Comparison of ENCODE assay signal across 1 cellular context in the genomic region with DNA sequence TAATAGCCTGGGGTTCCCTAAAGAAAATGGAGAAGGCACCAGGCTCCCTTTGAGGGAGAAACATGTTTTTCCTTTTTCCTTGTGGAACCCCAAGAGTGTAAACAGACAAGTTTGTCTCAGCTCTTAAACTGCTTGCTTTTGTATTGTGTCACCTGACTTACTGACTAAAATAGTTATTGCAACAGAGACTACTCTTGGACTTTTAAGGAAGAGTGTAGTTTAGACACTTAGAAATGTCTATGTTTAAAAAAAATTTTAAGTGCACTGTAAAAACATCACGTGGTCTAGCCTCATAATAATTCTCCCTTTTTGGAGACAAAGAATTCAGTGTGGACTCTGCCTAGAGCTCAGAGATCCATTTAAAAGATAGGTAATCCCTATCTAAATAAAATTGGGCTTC.
TF ChIP-seq lines count a peak whose summit lies in the region.

No MANE protein-coding gene starts in this region.

TF ChIP-seq in WTC11, 78 proteins besides CTCF, POLR2A, EP300 and RAD21 (continued from another document):
- TF ChIP-seq, protein P1, sequence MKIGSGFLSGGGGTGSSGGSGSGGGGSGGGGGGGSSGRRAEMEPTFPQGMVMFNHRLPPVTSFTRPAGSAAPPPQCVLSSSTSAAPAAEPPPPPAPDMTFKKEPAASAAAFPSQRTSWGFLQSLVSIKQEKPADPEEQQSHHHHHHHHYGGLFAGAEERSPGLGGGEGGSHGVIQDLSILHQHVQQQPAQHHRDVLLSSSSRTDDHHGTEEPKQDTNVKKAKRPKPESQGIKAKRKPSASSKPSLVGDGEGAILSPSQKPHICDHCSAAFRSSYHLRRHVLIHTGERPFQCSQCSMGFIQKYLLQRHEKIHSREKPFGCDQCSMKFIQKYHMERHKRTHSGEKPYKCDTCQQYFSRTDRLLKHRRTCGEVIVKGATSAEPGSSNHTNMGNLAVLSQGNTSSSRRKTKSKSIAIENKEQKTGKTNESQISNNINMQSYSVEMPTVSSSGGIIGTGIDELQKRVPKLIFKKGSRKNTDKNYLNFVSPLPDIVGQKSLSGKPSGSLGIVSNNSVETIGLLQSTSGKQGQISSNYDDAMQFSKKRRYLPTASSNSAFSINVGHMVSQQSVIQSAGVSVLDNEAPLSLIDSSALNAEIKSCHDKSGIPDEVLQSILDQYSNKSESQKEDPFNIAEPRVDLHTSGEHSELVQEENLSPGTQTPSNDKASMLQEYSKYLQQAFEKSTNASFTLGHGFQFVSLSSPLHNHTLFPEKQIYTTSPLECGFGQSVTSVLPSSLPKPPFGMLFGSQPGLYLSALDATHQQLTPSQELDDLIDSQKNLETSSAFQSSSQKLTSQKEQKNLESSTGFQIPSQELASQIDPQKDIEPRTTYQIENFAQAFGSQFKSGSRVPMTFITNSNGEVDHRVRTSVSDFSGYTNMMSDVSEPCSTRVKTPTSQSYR (CRISPR knock-in tag; IDR thresholded peaks at IDR 0.05), result no peak
- TF ChIP-seq SMAD4 (CRISPR knock-in tag; IDR thresholded peaks at IDR 0.05) (no peak), PRRX2 (CRISPR knock-in tag; IDR thresholded peaks at IDR 0.05) (no peak)
- TF ChIP-seq, protein P2, sequence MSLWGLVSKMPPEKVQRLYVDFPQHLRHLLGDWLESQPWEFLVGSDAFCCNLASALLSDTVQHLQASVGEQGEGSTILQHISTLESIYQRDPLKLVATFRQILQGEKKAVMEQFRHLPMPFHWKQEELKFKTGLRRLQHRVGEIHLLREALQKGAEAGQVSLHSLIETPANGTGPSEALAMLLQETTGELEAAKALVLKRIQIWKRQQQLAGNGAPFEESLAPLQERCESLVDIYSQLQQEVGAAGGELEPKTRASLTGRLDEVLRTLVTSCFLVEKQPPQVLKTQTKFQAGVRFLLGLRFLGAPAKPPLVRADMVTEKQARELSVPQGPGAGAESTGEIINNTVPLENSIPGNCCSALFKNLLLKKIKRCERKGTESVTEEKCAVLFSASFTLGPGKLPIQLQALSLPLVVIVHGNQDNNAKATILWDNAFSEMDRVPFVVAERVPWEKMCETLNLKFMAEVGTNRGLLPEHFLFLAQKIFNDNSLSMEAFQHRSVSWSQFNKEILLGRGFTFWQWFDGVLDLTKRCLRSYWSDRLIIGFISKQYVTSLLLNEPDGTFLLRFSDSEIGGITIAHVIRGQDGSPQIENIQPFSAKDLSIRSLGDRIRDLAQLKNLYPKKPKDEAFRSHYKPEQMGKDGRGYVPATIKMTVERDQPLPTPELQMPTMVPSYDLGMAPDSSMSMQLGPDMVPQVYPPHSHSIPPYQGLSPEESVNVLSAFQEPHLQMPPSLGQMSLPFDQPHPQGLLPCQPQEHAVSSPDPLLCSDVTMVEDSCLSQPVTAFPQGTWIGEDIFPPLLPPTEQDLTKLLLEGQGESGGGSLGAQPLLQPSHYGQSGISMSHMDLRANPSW (CRISPR knock-in tag; conservative IDR thresholded peaks at IDR 0.05; ENCODE audit: low read depth), result no peak
- TF ChIP-seq, protein P3, sequence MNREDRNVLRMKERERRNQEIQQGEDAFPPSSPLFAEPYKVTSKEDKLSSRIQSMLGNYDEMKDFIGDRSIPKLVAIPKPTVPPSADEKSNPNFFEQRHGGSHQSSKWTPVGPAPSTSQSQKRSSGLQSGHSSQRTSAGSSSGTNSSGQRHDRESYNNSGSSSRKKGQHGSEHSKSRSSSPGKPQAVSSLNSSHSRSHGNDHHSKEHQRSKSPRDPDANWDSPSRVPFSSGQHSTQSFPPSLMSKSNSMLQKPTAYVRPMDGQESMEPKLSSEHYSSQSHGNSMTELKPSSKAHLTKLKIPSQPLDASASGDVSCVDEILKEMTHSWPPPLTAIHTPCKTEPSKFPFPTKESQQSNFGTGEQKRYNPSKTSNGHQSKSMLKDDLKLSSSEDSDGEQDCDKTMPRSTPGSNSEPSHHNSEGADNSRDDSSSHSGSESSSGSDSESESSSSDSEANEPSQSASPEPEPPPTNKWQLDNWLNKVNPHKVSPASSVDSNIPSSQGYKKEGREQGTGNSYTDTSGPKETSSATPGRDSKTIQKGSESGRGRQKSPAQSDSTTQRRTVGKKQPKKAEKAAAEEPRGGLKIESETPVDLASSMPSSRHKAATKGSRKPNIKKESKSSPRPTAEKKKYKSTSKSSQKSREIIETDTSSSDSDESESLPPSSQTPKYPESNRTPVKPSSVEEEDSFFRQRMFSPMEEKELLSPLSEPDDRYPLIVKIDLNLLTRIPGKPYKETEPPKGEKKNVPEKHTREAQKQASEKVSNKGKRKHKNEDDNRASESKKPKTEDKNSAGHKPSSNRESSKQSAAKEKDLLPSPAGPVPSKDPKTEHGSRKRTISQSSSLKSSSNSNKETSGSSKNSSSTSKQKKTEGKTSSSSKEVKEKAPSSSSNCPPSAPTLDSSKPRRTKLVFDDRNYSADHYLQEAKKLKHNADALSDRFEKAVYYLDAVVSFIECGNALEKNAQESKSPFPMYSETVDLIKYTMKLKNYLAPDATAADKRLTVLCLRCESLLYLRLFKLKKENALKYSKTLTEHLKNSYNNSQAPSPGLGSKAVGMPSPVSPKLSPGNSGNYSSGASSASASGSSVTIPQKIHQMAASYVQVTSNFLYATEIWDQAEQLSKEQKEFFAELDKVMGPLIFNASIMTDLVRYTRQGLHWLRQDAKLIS (CRISPR knock-in tag; IDR thresholded peaks at IDR 0.05; ENCODE audit: borderline replicate concordance), result no peak
- TF ChIP-seq, protein P4, sequence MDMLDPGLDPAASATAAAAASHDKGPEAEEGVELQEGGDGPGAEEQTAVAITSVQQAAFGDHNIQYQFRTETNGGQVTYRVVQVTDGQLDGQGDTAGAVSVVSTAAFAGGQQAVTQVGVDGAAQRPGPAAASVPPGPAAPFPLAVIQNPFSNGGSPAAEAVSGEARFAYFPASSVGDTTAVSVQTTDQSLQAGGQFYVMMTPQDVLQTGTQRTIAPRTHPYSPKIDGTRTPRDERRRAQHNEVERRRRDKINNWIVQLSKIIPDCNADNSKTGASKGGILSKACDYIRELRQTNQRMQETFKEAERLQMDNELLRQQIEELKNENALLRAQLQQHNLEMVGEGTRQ (CRISPR knock-in tag; IDR thresholded peaks at IDR 0.05), result no peak
